ENCODE assay signal across 9 cellular contexts in genomic region chr6:29631860-29632731, GRCh38. TPM values are rescaled to one million over a fixed set of nuclear protein-coding genes. Genes with fewer than 3 reads are reported as not detected.
DNase-seq lines count a peak whose midpoint lies in the region; TF ChIP-seq lines count a peak whose summit lies in the region.
"Had no signal": no experiment of that assay in that cellular context is flagged by ENCODE, and none has a peak within 500 bp of the region (broad histone marks: within the 10 kb centered on the region; RNA-seq: fewer than 3 reads in every experiment).

No MANE protein-coding gene starts in this region.

- intact Hi-C loops in stomach (cut with DNase I; ENCODE audit: low total_unique reads): no loop called here

- H3K27me3 ChIP-seq in esophagus (ENCODE audit: control insufficient read depth in 1 of 2, insufficient read depth in 2 of 2, low read length in 2 of 2) (no peaks in the 10 kb centered on the region), mucosa of stomach (ENCODE audit: control insufficient read depth, insufficient read depth, low read length) (peaks cover 16% of the 10 kb centered on the region), stomach (peaks cover 0 to 39% (median 0%) of the 10 kb centered on the region in 3 donors)

- TF ChIP-seq CTCF in HFF-Myc (IDR thresholded peaks at IDR 0.05; ENCODE audit: low read depth, low read length, missing control alignments) (no peak), stomach (IDR thresholded peaks at IDR 0.05) (no peak)

- H3K27ac ChIP-seq in esophagus (ENCODE audit: low read depth in 2 of 2, low read length in 1 of 2) (peak overlapping the region; percentile 37 to 80), stomach (peak overlapping the region; percentile 45 to 85 (median 85))

- 4 to 8% methylated on average over 21 to 49 of the region's 53 CpGs for WGBS in esophagus, 2 donors
- 3 to 10% (median 5%) methylated on average over 18 to 53 of the region's 53 CpGs for WGBS in stomach, 5 donors

- TF ChIP-seq EP300 in stomach (IDR thresholded peaks at IDR 0.05): no peak

- H3K9ac ChIP-seq in mucosa of stomach (ENCODE audit: low read length): peak overlapping the region; percentile 38

- no peaks in the 10 kb centered on the region for H3K36me3 ChIP-seq in esophagus (ENCODE audit: control insufficient read depth in 2 of 2, insufficient read depth in 2 of 2, low read length in 1 of 2)
- H3K36me3 ChIP-seq in mucosa of stomach (ENCODE audit: control insufficient read depth, insufficient read depth, low read length): no peaks in the 10 kb centered on the region
- no peaks in the 10 kb centered on the region for H3K36me3 ChIP-seq in stomach

- TF ChIP-seq POLR2A in stomach (IDR thresholded peaks at IDR 0.05): no peak

- DNase-seq in Caki2 (ENCODE audit: low read depth) (peak; percentile 53), HFF-Myc (ENCODE audit: extremely low read depth, low read depth) (no peak), NCI-H510A (lab: John Stamatoyannopoulos, UW) (peak; percentile 64), activated T-cell treated with anti-CD3 and anti-CD28 coated beads for 48 hours (ENCODE audit: low read depth) (peak; percentile 19), stomach (peak; percentile 54), SIG-M5 treated with dmso at 0.1 percent for 504 hours (lab: John Stamatoyannopoulos, UW; ENCODE audit: unreplicated experiment) (no peak)

- H3K4me1 ChIP-seq in esophagus (ENCODE audit: control insufficient read depth in 2 of 2, insufficient read depth in 2 of 2, low read length in 1 of 2) (peaks cover 5 to 12% of the 10 kb centered on the region in 2 donors), mucosa of stomach (ENCODE audit: control insufficient read depth, insufficient read depth, low read length) (peaks cover 30% of the 10 kb centered on the region), stomach (peaks cover 30 to 65% (median 51%) of the 10 kb centered on the region in 4 donors)

- H3K4me3 ChIP-seq in HFF-Myc (replicated peaks; ENCODE audit: low read depth, low read length) (peak overlapping the region; percentile 61), esophagus (ENCODE audit: low read depth in 1 of 2, low read length in 2 of 2) (peak overlapping the region; percentile 63 to 67), mucosa of stomach (ENCODE audit: low read length) (peak overlapping the region; percentile 46), stomach (peak overlapping the region; percentile 76 to 95 (median 83))

- in situ Hi-C loops in Caki2 (cut with HindIII; ENCODE audit: low pct_unique_long_range_greater_than_20kb, low sequenced_read_pairs): no loop called here

- H3K9me3 ChIP-seq in esophagus (ENCODE audit: control insufficient read depth in 2 of 2, insufficient read depth in 1 of 2, low read depth in 1 of 2, low read length in 1 of 2) (no peaks in the 10 kb centered on the region), mucosa of stomach (ENCODE audit: control insufficient read depth, low read length) (no peaks in the 10 kb centered on the region), stomach (no peaks in the 10 kb centered on the region)

RNA-seq across cellular contexts. Expression of gene GABBR1, which starts 0.9 kb away (rescaled TPM):
- 1.6 and 3.4 TPM in 2 replicates for total RNA-seq in Caki2 (2014; rRNA removed; shearing (Covaris generic); ENCODE audit: low replicate concordance)
- 10 to 100 TPM; 13.0 to 28.1 TPM for polyA plus RNA-seq in esophagus
- 100 to 1,000 TPM in 1 of 5 donors, 10 to 100 TPM in 4; 29.3 to 101 (median 38.7) TPM for total RNA-seq in stomach
- 10 to 100 TPM in 1 of 3 donors, 1 to 10 TPM in 2; 4.5 to 22.0 (median 6.3) TPM for polyA plus RNA-seq in stomach

RNA-seq across cellular contexts. Expression of gene MOG, which starts 24.8 kb away (rescaled TPM):
- total RNA-seq in Caki2 (2014; rRNA removed; shearing (Covaris generic); ENCODE audit: low replicate concordance): not detected in 2 replicates
- polyA plus RNA-seq in esophagus (not detected), stomach (not detected)
- not detected for total RNA-seq in stomach
- total RNA-seq: NCI-H460 had no signal

RNA-seq across cellular contexts. Expression of gene OR2H2, which starts 47.2 kb away (rescaled TPM):
- total RNA-seq in Caki2 (2014; rRNA removed; shearing (Covaris generic); ENCODE audit: low replicate concordance): not detected in 2 replicates
- polyA plus RNA-seq in esophagus: not detected
- total RNA-seq in stomach: not detected
- not detected for polyA plus RNA-seq in stomach
- total RNA-seq: NCI-H460 had no signal

RNA-seq across cellular contexts. Expression of gene ZFP57, which starts 48.9 kb away (rescaled TPM):
- not detected in 2 replicates for total RNA-seq in Caki2 (2014; rRNA removed; shearing (Covaris generic); ENCODE audit: low replicate concordance)
- polyA plus RNA-seq in esophagus: 1 to 10 TPM in 1 of 2 donors, under 1 TPM in 1; 0.06 to 1.3 TPM
- total RNA-seq in stomach: not detected
- polyA plus RNA-seq in stomach: under 1 TPM in 1 of 3 donors, not detected in 2; 0.08 TPM
- total RNA-seq: NCI-H460 had no signal

Comparison
In these comparisons a context has a peak if more than half of its experiments do, and no peak if none do; other contexts are left out.
1. DNase-seq: peak in Caki2 (single experiment), NCI-H510A (single experiment), activated T-cell treated with anti-CD3 and anti-CD28 coated beads for 48 hours (single experiment) and stomach (single experiment); none in HFF-Myc (single experiment) and SIG-M5 treated with dmso at 0.1 percent for 504 hours (single experiment).
2. Peak in every context shown above with its lines, with median percentiles within 50 percentile points of each other: H3K4me3 ChIP-seq.